Comparison of ENCODE assay signal across 9 cellular contexts in the genomic region with DNA sequence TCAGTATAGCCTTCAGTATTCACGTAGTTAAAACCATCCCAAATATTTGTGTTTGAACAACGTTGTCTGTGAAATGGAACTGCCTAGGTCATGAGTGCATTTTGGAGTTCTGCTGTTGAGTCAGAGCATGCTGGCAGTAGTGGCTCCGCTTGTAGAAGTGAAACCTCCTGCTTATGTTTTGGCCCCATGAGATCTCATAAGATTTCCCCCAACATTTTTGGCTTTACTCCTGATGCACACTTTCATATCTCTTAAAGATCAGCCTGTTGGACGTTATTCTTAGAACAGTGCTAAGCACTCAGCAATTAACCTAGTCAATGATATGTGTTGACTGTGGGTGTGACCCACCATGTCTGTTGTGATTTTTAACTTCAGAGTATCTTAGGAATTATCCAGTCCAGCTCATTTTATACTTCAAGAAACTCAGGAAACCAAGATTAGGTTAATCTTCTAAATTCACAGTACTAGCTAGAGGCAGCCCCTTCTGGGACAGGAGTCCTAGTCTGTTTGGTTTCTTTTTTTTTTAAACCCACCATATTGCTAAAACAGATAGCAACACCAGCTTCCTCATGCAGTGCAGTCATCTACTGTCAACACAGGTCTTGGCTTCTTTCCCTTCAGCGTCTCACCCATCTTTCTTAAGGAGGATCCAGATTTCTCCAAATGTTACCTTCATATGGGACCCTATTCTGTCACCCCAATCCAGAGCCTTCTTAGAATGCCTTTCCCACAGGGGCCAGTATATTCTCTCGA. TPM values are rescaled to one million over a fixed set of nuclear protein-coding genes. Genes with fewer than 3 reads are reported as not detected.
A peak's percentile ranks its signal among the peaks of the same experiment; 100 is the strongest.
DNase-seq lines count a peak whose midpoint lies in the region; ATAC-seq and TF ChIP-seq lines count a peak whose summit lies in the region.
"Had no signal": no experiment of that assay in that cellular context is flagged by ENCODE, and none has a peak within 500 bp of the region (broad histone marks: within the 10 kb centered on the region; RNA-seq: fewer than 3 reads in every experiment).

No MANE protein-coding gene starts in this region.

- H3K27ac ChIP-seq in CD4-positive, CD25-positive, alpha-beta regulatory T cell (ENCODE audit: insufficient read depth, low read length, poor library complexity, severe bottlenecking): no peak overlapping the region
- H3K27ac ChIP-seq: SJSA1 had no signal

- no peaks in the 10 kb centered on the region for H3K4me1 ChIP-seq in CD4-positive, CD25-positive, alpha-beta regulatory T cell (ENCODE audit: control insufficient read depth, insufficient read depth, low read length, poor library complexity, severe bottlenecking)

- H3K4me3 Mint-ChIP-seq in CD4-positive, CD25-positive, alpha-beta regulatory T cell: no peak overlapping the region
- peak overlapping the region in 1 of 2 donors; percentile 1 for H3K4me3 Mint-ChIP-seq in effector memory CD8-positive, alpha-beta T cell
- no peak overlapping the region for H3K4me3 Mint-ChIP-seq in type B pancreatic cell
- no peak overlapping the region for H3K4me3 Mint-ChIP-seq in CD14-positive monocyte

- no peak for TF ChIP-seq CTCF in type B pancreatic cell (conservative IDR thresholded peaks at IDR 0.05)
- TF ChIP-seq CTCF in CD14-positive monocyte (IDR thresholded peaks at IDR 0.05): no peak

- H3K27ac Mint-ChIP-seq in CD4-positive, CD25-positive, alpha-beta regulatory T cell: peak overlapping the region; percentile 6 to 13 (median 9)
- peak overlapping the region; percentile 62 to 72 for H3K27ac Mint-ChIP-seq in effector memory CD8-positive, alpha-beta T cell
- H3K27ac Mint-ChIP-seq in type B pancreatic cell (no peak overlapping the region), CD14-positive monocyte (peak overlapping the region in 2 of 7 donors; percentile 48 to 51)

- ATAC-seq in CD4-positive, CD25-positive, alpha-beta regulatory T cell (ENCODE audit: low read depth in 2 of 2): peak; percentile 43 to 52
- peak; percentile 92 for ATAC-seq in GM19324 (IDR thresholded peaks at IDR 0.05; ENCODE audit: low FRiP score, unreplicated experiment)
- ATAC-seq in HG03108 (IDR thresholded peaks at IDR 0.05; ENCODE audit: unreplicated experiment): peak; percentile 90
- no peak for ATAC-seq in effector memory CD8-positive, alpha-beta T cell (replicated peaks)

- no peak for DNase-seq in CD4-positive, CD25-positive, alpha-beta regulatory T cell
- no peak for DNase-seq in effector memory CD8-positive, alpha-beta T cell
- DNase-seq in type B pancreatic cell (ENCODE audit: extremely low spot score, unreplicated experiment) (no peak), CD14-positive monocyte (ENCODE audit: low spot score) (no peak), NCI-H1048 (lab: John Stamatoyannopoulos, UW) (no peak)
- no peak for DNase-seq in activated CD8-positive, alpha-beta memory T cell treated with anti-CD3 and anti-CD28 coated beads, Interleukin-2, amount 50 U/mL, for 48 hours

- H3K36me3 Mint-ChIP-seq in CD4-positive, CD25-positive, alpha-beta regulatory T cell: peaks cover 29% of the 10 kb centered on the region
- no peaks in the 10 kb centered on the region for H3K36me3 Mint-ChIP-seq in effector memory CD8-positive, alpha-beta T cell (ENCODE audit: insufficient read depth)
- H3K36me3 Mint-ChIP-seq in type B pancreatic cell (peaks cover 41% of the 10 kb centered on the region), CD14-positive monocyte (peaks cover 13 to 18% of the 10 kb centered on the region in 2 donors)

- H3K4me3 ChIP-seq in CD4-positive, CD25-positive, alpha-beta regulatory T cell (ENCODE audit: low read depth, low read length): no peak overlapping the region
- H3K4me3 ChIP-seq: SJSA1 had no signal

- H3K4me1 Mint-ChIP-seq in CD4-positive, CD25-positive, alpha-beta regulatory T cell: peaks cover 18 to 31% (median 25%) of the 10 kb centered on the region in 4 donors
- H3K4me1 Mint-ChIP-seq in effector memory CD8-positive, alpha-beta T cell (ENCODE audit: low read depth in 2 of 2): peaks cover 26 to 35% of the 10 kb centered on the region in 2 donors
- H3K4me1 Mint-ChIP-seq in type B pancreatic cell (ENCODE audit: unreplicated experiment): peaks cover 17% of the 10 kb centered on the region
- peaks cover 16% of the 10 kb centered on the region for H3K4me1 Mint-ChIP-seq in CD14-positive monocyte

- intact Hi-C loops in CD14-positive monocyte (cut with micrococcal nuclease): no loop called here

- H3K9me3 ChIP-seq in CD4-positive, CD25-positive, alpha-beta regulatory T cell (ENCODE audit: control insufficient read depth in 2 of 2, low read length in 2 of 2): no peaks in the 10 kb centered on the region
- H3K9me3 ChIP-seq: SJSA1 had no signal

- H3K36me3 ChIP-seq in CD4-positive, CD25-positive, alpha-beta regulatory T cell (ENCODE audit: control insufficient read depth, insufficient read depth, low read length): peaks cover 16% of the 10 kb centered on the region

- no peaks in the 10 kb centered on the region for H3K27me3 Mint-ChIP-seq in CD4-positive, CD25-positive, alpha-beta regulatory T cell
- no peaks in the 10 kb centered on the region for H3K27me3 Mint-ChIP-seq in effector memory CD8-positive, alpha-beta T cell
- H3K27me3 Mint-ChIP-seq in type B pancreatic cell (no peaks in the 10 kb centered on the region), CD14-positive monocyte (ENCODE audit: low read depth in 3 of 3) (no peaks in the 10 kb centered on the region)

- H3K9me3 Mint-ChIP-seq in CD4-positive, CD25-positive, alpha-beta regulatory T cell: peaks cover 0 to 6% (median 0%) of the 10 kb centered on the region in 7 donors
- H3K9me3 Mint-ChIP-seq in effector memory CD8-positive, alpha-beta T cell: no peaks in the 10 kb centered on the region
- peaks cover 6% of the 10 kb centered on the region for H3K9me3 Mint-ChIP-seq in type B pancreatic cell
- peaks cover 0 to 7% (median 0%) of the 10 kb centered on the region in 7 donors for H3K9me3 Mint-ChIP-seq in CD14-positive monocyte

- no peaks in the 10 kb centered on the region for H3K27me3 ChIP-seq in CD4-positive, CD25-positive, alpha-beta regulatory T cell (ENCODE audit: control insufficient read depth, insufficient read depth, low read length)
- H3K27me3 ChIP-seq: SJSA1 had no signal

RNA-seq across cellular contexts. Expression of gene RAP2A, which starts 26.2 kb away (rescaled TPM):
- total RNA-seq in CD4-positive, CD25-positive, alpha-beta regulatory T cell: 24.0 TPM
- 1 to 10 TPM; 2.6 to 7.3 (median 3.9) TPM for polyA plus RNA-seq in CD4-positive, CD25-positive, alpha-beta regulatory T cell
- total RNA-seq in type B pancreatic cell (ENCODE audit: low replicate concordance): 29.7 and 37.5 TPM in 2 replicates
- 1 to 10 TPM; 2.3 to 4.5 TPM for polyA plus RNA-seq in CD14-positive monocyte
